10 cellular contexts compared by ENCODE assay signal in genomic region chr4:68905598-68906237, GRCh38. TPM values are rescaled to one million over a fixed set of nuclear protein-coding genes. Genes with fewer than 3 reads are reported as not detected.
DNase-seq lines count a peak whose midpoint lies in the region; ATAC-seq and TF ChIP-seq lines count a peak whose summit lies in the region.
"Had no signal": no experiment of that assay in that cellular context is flagged by ENCODE, and none has a peak within 500 bp of the region (broad histone marks: within the 10 kb centered on the region; RNA-seq: fewer than 3 reads in every experiment).

No MANE protein-coding gene starts in this region.

- intact Hi-C loops in transverse colon (cut with DNase I; ENCODE audit: low total_unique reads), result no loop called here

- peaks cover 4 to 17% (median 13%) of the 10 kb centered on the region in 4 donors for H3K4me1 ChIP-seq in transverse colon

- DNase-seq in HT-29 (ENCODE audit: low spot score) (peak; percentile 69), astrocyte of the spinal cord (ENCODE audit: low read depth, low spot score) (peak; percentile 25), kidney epithelial cell (ENCODE audit: low read depth) (no peak), transverse colon (no peak), NCI-H2196 (lab: John Stamatoyannopoulos, UW; ENCODE audit: unreplicated experiment) (no peak), NOMO-1 (lab: John Stamatoyannopoulos, UW; ENCODE audit: unreplicated experiment in 2 of 2) (no peak)
- DNase-seq: activated B cell treated with CpG ODN at 0.5 μM for 24 hours, midbrain had no signal

- H3K4me3 ChIP-seq in astrocyte of the spinal cord (ENCODE audit: low read depth, low read length) (peak overlapping the region; percentile 12), kidney epithelial cell (ENCODE audit: low read depth, low read length) (peak overlapping the region; percentile 7), transverse colon (peak overlapping the region in 2 of 4 donors; percentile 20 to 43)

- in situ Hi-C loops in astrocyte of the spinal cord (cut with HindIII; ENCODE audit: low sequenced_read_pairs) (no loop called here), transverse colon (cut with MboI; ENCODE audit: low pct_ligation_motif_present in 1 of 4, low pct_unique_long_range_greater_than_20kb in 1 of 4, low sequenced_read_pairs in 3 of 4) (no loop called here)

- WGBS in transverse colon (ENCODE audit: low coverage in 1 of 2), 2 donors, result 26 to 34% methylated on average over 3 to 4 of the region's 4 CpGs

- no peaks in the 10 kb centered on the region for H3K9me3 ChIP-seq in transverse colon

- TF ChIP-seq POLR2A in transverse colon (IDR thresholded peaks at IDR 0.05), result no peak

- TF ChIP-seq CTCF in astrocyte of the spinal cord (IDR thresholded peaks at IDR 0.05; ENCODE audit: low read depth, low read length), result no peak
- no peak for TF ChIP-seq CTCF in kidney epithelial cell (IDR thresholded peaks at IDR 0.05; ENCODE audit: insufficient read depth, low read length, poor library complexity, severe bottlenecking)
- no peak for TF ChIP-seq CTCF in transverse colon (IDR thresholded peaks at IDR 0.05)

- H3K27me3 ChIP-seq in kidney epithelial cell (ENCODE audit: control insufficient read depth, insufficient read depth, low read length) (no peaks in the 10 kb centered on the region), transverse colon (no peaks in the 10 kb centered on the region)

- no peak for TF ChIP-seq EP300 in transverse colon (IDR thresholded peaks at IDR 0.05; ENCODE audit: low read depth)

- no peak for ATAC-seq in HG02642 (IDR thresholded peaks at IDR 0.05; ENCODE audit: poor library complexity, unreplicated experiment)

- no peaks in the 10 kb centered on the region for H3K36me3 ChIP-seq in kidney epithelial cell (ENCODE audit: control insufficient read depth, insufficient read depth, low read length)
- H3K36me3 ChIP-seq in transverse colon, result no peaks in the 10 kb centered on the region

- peak overlapping the region; percentile 75 to 81 (median 76) for H3K27ac ChIP-seq in transverse colon

RNA-seq across cellular contexts. Expression of gene UGT2A3, which starts 45.9 kb away (rescaled TPM):
- total RNA-seq in HT-29 (2014; rRNA removed; shearing (Covaris generic)), result 0.10 and 0.43 TPM in 2 replicates
- not detected in 2 replicates for total RNA-seq in kidney epithelial cell
- 100 to 1,000 TPM in 2 of 4 donors, 10 to 100 TPM in 2; 28.5 to 185 (median 90.3) TPM for total RNA-seq in transverse colon
- total RNA-seq: activated B cell treated with CpG ODN at 0.5 μM for 24 hours, aorta had no signal

Comparison
In these comparisons a context has a peak if more than half of its experiments do, and no peak if none do; other contexts are left out.
1. DNase-seq: peak in HT-29 (single experiment) and astrocyte of the spinal cord (single experiment); none in kidney epithelial cell (single experiment), transverse colon (single experiment), NCI-H2196 (single experiment) and NOMO-1 (0 of 2).
2. RNA of gene UGT2A3, which starts 45.9 kb away (total RNA-seq): 28.5 to 185 TPM in transverse colon; 0.10 to 0.43 TPM in HT-29 and not detected in kidney epithelial cell; every median in the first group is over 10 times any median in the second.